Comparison of ENCODE assay signal across 22 cellular contexts in the genomic region with DNA sequence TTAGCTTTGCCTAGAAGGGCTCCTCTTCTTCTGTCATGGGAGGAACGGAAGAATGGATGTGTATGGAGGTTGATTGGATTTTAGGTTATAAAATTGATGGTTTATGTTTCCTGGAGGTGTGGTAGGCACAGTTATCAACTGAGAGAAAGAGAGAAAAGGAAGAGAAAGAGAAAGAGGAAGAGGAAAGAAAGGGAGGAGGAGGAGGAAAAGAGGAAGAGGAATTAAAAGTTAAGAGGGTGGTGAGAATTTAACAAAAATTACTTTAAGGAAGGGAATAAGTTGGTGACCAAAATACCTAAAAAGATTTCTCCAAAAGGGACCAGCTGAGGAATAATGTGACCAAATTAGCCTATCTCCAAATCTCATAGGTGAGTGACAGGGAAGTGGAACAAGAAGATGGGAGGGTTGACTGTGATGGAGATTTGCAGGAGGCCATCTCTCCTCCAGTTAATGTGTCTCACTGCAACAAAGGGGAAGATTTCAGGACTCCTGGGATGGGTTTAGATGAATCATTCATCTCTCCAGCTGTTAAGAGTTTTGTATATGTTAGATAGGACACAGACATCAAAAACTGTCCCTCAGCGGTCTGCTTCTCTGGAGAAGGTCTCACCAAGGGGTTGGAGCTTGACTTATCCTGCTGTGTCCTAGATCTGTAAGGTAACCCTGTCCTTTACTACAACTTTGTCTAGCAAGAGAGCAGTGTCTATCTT.
DNase-seq lines count a peak whose midpoint lies in the region; ATAC-seq lines count a peak whose summit lies in the region.
"Had no signal": no experiment of that assay in that cellular context is flagged by ENCODE, and none has a peak within 500 bp of the region (broad histone marks: within the 10 kb centered on the region; RNA-seq: fewer than 3 reads in every experiment).

No MANE protein-coding gene starts in this region.

- peaks cover 2% of the 10 kb centered on the region for H3K27me3 Mint-ChIP-seq in activated naive CD4-positive, alpha-beta T cell treated with anti-CD3 and anti-CD28 coated beads, Interleukin-2, amount 50 U/mL, for 24 hours
- no peaks in the 10 kb centered on the region for H3K27me3 Mint-ChIP-seq in activated naive CD4-positive, alpha-beta T cell treated with anti-CD3 and anti-CD28 coated beads for 36 hours (ENCODE audit: low read depth)
- no peaks in the 10 kb centered on the region for H3K27me3 Mint-ChIP-seq in dendritic cell treated with granulocyte-macrophage colony-stimulating factor and Interleukin-4, amounts not matched to agents 40 ng/mL and 50 ng/mL, for 4 days

- H3K27ac Mint-ChIP-seq in activated naive CD4-positive, alpha-beta T cell treated with anti-CD3 and anti-CD28 coated beads, Interleukin-2, amount 50 U/mL, for 24 hours = peak overlapping the region; percentile 69
- H3K27ac Mint-ChIP-seq in activated naive CD4-positive, alpha-beta T cell treated with anti-CD3 and anti-CD28 coated beads for 36 hours = no peak overlapping the region
- peak overlapping the region; percentile 61 for H3K27ac Mint-ChIP-seq in dendritic cell treated with granulocyte-macrophage colony-stimulating factor and Interleukin-4, amounts not matched to agents 40 ng/mL and 50 ng/mL, for 4 days
- H3K27ac Mint-ChIP-seq: GM23338; stimulated activated naive CD8-positive, alpha-beta T cell treated with anti-CD3 and anti-CD28 coated beads, Interleukin-15, amount 100 ng/mL, for 72 hours had no signal

- no peaks in the 10 kb centered on the region for H3K36me3 Mint-ChIP-seq in activated naive CD4-positive, alpha-beta T cell treated with anti-CD3 and anti-CD28 coated beads, Interleukin-2, amount 50 U/mL, for 24 hours
- no peaks in the 10 kb centered on the region for H3K36me3 Mint-ChIP-seq in activated naive CD4-positive, alpha-beta T cell treated with anti-CD3 and anti-CD28 coated beads for 36 hours (ENCODE audit: low read depth)
- no peaks in the 10 kb centered on the region for H3K36me3 Mint-ChIP-seq in dendritic cell treated with granulocyte-macrophage colony-stimulating factor and Interleukin-4, amounts not matched to agents 40 ng/mL and 50 ng/mL, for 4 days (ENCODE audit: low read depth)

- intact Hi-C loops in activated naive CD4-positive, alpha-beta T cell treated with anti-CD3 and anti-CD28 coated beads for 36 hours (cut with micrococcal nuclease) = no loop called here
- intact Hi-C loops in dendritic cell treated with granulocyte-macrophage colony-stimulating factor and Interleukin-4, amounts not matched to agents 40 ng/mL and 50 ng/mL, for 4 days (cut with micrococcal nuclease) = loop anchor here (2.0 kb wide), 1 partner anchor 141 kb away; no protein-coding TSS in a partner anchor

- H3K4me1 Mint-ChIP-seq in activated naive CD4-positive, alpha-beta T cell treated with anti-CD3 and anti-CD28 coated beads, Interleukin-2, amount 50 U/mL, for 24 hours = peaks cover 31% of the 10 kb centered on the region
- H3K4me1 Mint-ChIP-seq in activated naive CD4-positive, alpha-beta T cell treated with anti-CD3 and anti-CD28 coated beads for 36 hours (ENCODE audit: low read depth) = peaks cover 14% of the 10 kb centered on the region
- H3K4me1 Mint-ChIP-seq in dendritic cell treated with granulocyte-macrophage colony-stimulating factor and Interleukin-4, amounts not matched to agents 40 ng/mL and 50 ng/mL, for 4 days (ENCODE audit: low read depth) = peaks cover 66% of the 10 kb centered on the region

- DNase-seq in activated naive CD4-positive, alpha-beta T cell treated with anti-CD3 and anti-CD28 coated beads for 36 hours = no peak
- DNase-seq in MV-4-11 (lab: John Stamatoyannopoulos, UW) = peak; percentile 75
- DNase-seq: activated CD4-positive, alpha-beta T cell treated with anti-CD3 and anti-CD28 coated beads, Interleukin-2, amount 50 U/mL, for 48 hours; activated CD8-positive, alpha-beta memory T cell treated with anti-CD3 and anti-CD28 coated beads, Interleukin-2, amount 50 U/mL, for 48 hours; effector memory CD8-positive, alpha-beta T cell; GDM1; Karpas-422; kidney glomerular epithelial cell; NCI-H1105 treated with DMSO at 0.1 percent for 48 hours; NCI-H2081; NCI-H345; NCI-H82; PC-9; stimulated activated CD4-positive, alpha-beta T cell treated with anti-CD3 and anti-CD28 coated beads, Interleukin-4, amount 100 ng/mL, for 1 hour; stimulated activated naive CD8-positive, alpha-beta T cell treated with anti-CD3 and anti-CD28 coated beads, Interleukin-15, amount 100 ng/mL, for 72 hours had no signal

- CTCF ChIA-PET in activated naive CD4-positive, alpha-beta T cell treated with anti-CD3 and anti-CD28 coated beads for 36 hours (lab: Charles Lee) = no interaction called here

- no peak overlapping the region for H3K4me3 Mint-ChIP-seq in activated naive CD4-positive, alpha-beta T cell treated with anti-CD3 and anti-CD28 coated beads, Interleukin-2, amount 50 U/mL, for 24 hours
- no peak overlapping the region for H3K4me3 Mint-ChIP-seq in activated naive CD4-positive, alpha-beta T cell treated with anti-CD3 and anti-CD28 coated beads for 36 hours
- no peak overlapping the region for H3K4me3 Mint-ChIP-seq in dendritic cell treated with granulocyte-macrophage colony-stimulating factor and Interleukin-4, amounts not matched to agents 40 ng/mL and 50 ng/mL, for 4 days
- H3K4me3 Mint-ChIP-seq: effector memory CD8-positive, alpha-beta T cell; GM23338; stimulated activated naive CD8-positive, alpha-beta T cell treated with anti-CD3 and anti-CD28 coated beads, Interleukin-15, amount 100 ng/mL, for 72 hours had no signal

- no peak for ATAC-seq in GM18519 (IDR thresholded peaks at IDR 0.05; ENCODE audit: low FRiP score, unreplicated experiment)
- ATAC-seq in HG03139 (IDR thresholded peaks at IDR 0.05; ENCODE audit: unreplicated experiment) = no peak
- no peak for ATAC-seq in GM18867 (IDR thresholded peaks at IDR 0.05; ENCODE audit: unreplicated experiment)
- no peak for ATAC-seq in esophagus mucosa
- ATAC-seq: effector memory CD8-positive, alpha-beta T cell; GM23338; stimulated activated naive CD8-positive, alpha-beta T cell treated with anti-CD3 and anti-CD28 coated beads, Interleukin-15, amount 100 ng/mL, for 72 hours had no signal

- no peaks in the 10 kb centered on the region for H3K9me3 Mint-ChIP-seq in activated naive CD4-positive, alpha-beta T cell treated with anti-CD3 and anti-CD28 coated beads, Interleukin-2, amount 50 U/mL, for 24 hours
- no peaks in the 10 kb centered on the region for H3K9me3 Mint-ChIP-seq in activated naive CD4-positive, alpha-beta T cell treated with anti-CD3 and anti-CD28 coated beads for 36 hours
- H3K9me3 Mint-ChIP-seq in dendritic cell treated with granulocyte-macrophage colony-stimulating factor and Interleukin-4, amounts not matched to agents 40 ng/mL and 50 ng/mL, for 4 days = no peaks in the 10 kb centered on the region
- H3K9me3 Mint-ChIP-seq: effector memory CD8-positive, alpha-beta T cell; GM23338; stimulated activated naive CD8-positive, alpha-beta T cell treated with anti-CD3 and anti-CD28 coated beads, Interleukin-15, amount 100 ng/mL, for 72 hours had no signal
